ENCODE assay signal across 19 cellular contexts in genomic region chr7:1121886-1122831, GRCh38. TPM values are rescaled to one million over a fixed set of nuclear protein-coding genes. Genes with fewer than 3 reads are reported as not detected.
DNase-seq lines count a peak whose midpoint lies in the region; ATAC-seq and TF ChIP-seq lines count a peak whose summit lies in the region.
"Had no signal": no experiment of that assay in that cellular context is flagged by ENCODE, and none has a peak within 500 bp of the region (broad histone marks: within the 10 kb centered on the region; RNA-seq: fewer than 3 reads in every experiment).

No MANE protein-coding gene starts in this region.

- no peak overlapping the region for H3K4me3 Mint-ChIP-seq in osteocyte (ENCODE audit: unreplicated experiment)
- H3K4me3 Mint-ChIP-seq in activated T-cell treated with anti-CD3 and anti-CD28 coated beads, Interleukin-2, amount 50 U/mL, for 4 hours = no peak overlapping the region
- H3K4me3 Mint-ChIP-seq: memory B cell; stimulated activated memory B cell treated with anti-CD40 and anti-IgM and Interleukin-4, amounts not matched to agents 10 μg/mL and 1 μg/mL and 100 μg/mL, for 72 hours; T-helper 2 cell treated with Interferon-gamma antibody and Interleukin-4, amounts not matched to agents 5 μg/mL and 100 μg/mL, for 36 hours had no signal

- H3K36me3 ChIP-seq in BLaER1 treated with 17β-estradiol and CSF1 and Interleukin-3, amounts not matched to agents 10 nM and 100 nM = peaks cover 0 to 25% (median 22%) of the 10 kb centered on the region in 11 experiments; a peak in 18 of 22 replicates
- H3K36me3 ChIP-seq in Panc1 (ENCODE audit: control insufficient read depth, insufficient read depth, low read length) (no peaks in the 10 kb centered on the region), left ventricle myocardium inferior (peaks cover 14% of the 10 kb centered on the region)

- no peaks in the 10 kb centered on the region for H3K27me3 ChIP-seq in BLaER1 treated with 17β-estradiol and CSF1 and Interleukin-3, amounts not matched to agents 10 nM and 100 nM
- no peaks in the 10 kb centered on the region for H3K27me3 ChIP-seq in Panc1 (ENCODE audit: control insufficient read depth, insufficient read depth, low read length)
- H3K27me3 ChIP-seq in left ventricle myocardium inferior (ENCODE audit: low read depth) = no peaks in the 10 kb centered on the region
- H3K27me3 ChIP-seq: brain microvascular endothelial cell had no signal

- H3K9ac ChIP-seq in BLaER1 treated with 17β-estradiol and CSF1 and Interleukin-3, amounts not matched to agents 10 nM and 100 nM = peak overlapping the region; percentile 43 to 78 (median 67); a peak in 21 of 22 replicates

- peaks cover 37 to 65% (median 51%) of the 10 kb centered on the region in 10 experiments for H3K4me1 ChIP-seq in BLaER1 treated with 17β-estradiol and CSF1 and Interleukin-3, amounts not matched to agents 10 nM and 100 nM
- H3K4me1 ChIP-seq in Panc1 (ENCODE audit: control insufficient read depth, insufficient read depth, low read length) = peaks cover 2% of the 10 kb centered on the region; the same call in 1 of the 2 replicates
- peaks cover 23% of the 10 kb centered on the region for H3K4me1 ChIP-seq in left ventricle myocardium inferior

- H3K4me3 ChIP-seq in BLaER1 treated with 17β-estradiol and CSF1 and Interleukin-3, amounts not matched to agents 10 nM and 100 nM = peak overlapping the region in 8 of 10 experiments; percentile 20 to 61 (median 44); a peak in 16 of 20 replicates
- no peak overlapping the region for H3K4me3 ChIP-seq in Panc1 (ENCODE audit: low read depth in 2 of 2, low read length in 2 of 2)
- no peak overlapping the region for H3K4me3 ChIP-seq in left ventricle myocardium inferior

- peaks cover 43% of the 10 kb centered on the region for H3K4me1 Mint-ChIP-seq in osteocyte (ENCODE audit: unreplicated experiment)
- peaks cover 6% of the 10 kb centered on the region for H3K4me1 Mint-ChIP-seq in activated T-cell treated with anti-CD3 and anti-CD28 coated beads, Interleukin-2, amount 50 U/mL, for 4 hours (ENCODE audit: low read depth)

- H3K36me3 Mint-ChIP-seq in osteocyte (ENCODE audit: unreplicated experiment) = peaks cover 6% of the 10 kb centered on the region
- H3K36me3 Mint-ChIP-seq in activated T-cell treated with anti-CD3 and anti-CD28 coated beads, Interleukin-2, amount 50 U/mL, for 4 hours (ENCODE audit: insufficient read depth) = peaks cover 10% of the 10 kb centered on the region
- H3K36me3 Mint-ChIP-seq: memory B cell had no signal

- CTCF ChIA-PET in Panc1 (lab: Charles Lee) = no interaction called here

- H3K27ac ChIP-seq in BLaER1 treated with 17β-estradiol and CSF1 and Interleukin-3, amounts not matched to agents 10 nM and 100 nM = peak overlapping the region; percentile 23 to 81 (median 60); a peak in 20 of 22 replicates
- no peak overlapping the region for H3K27ac ChIP-seq in Panc1 (ENCODE audit: low read length)
- peak overlapping the region; percentile 85 for H3K27ac ChIP-seq in left ventricle myocardium inferior (replicated peaks)

- intact Hi-C loops in Panc1 (cut with micrococcal nuclease; ENCODE audit: unreplicated experiment) (no loop called here), left ventricle myocardium inferior (cut with micrococcal nuclease) (no loop called here)

- no TSS peak for BruUV-seq in Panc1 (replicated peaks; lab: Mats Ljungman, UMichigan)

- POLR2A ChIA-PET in Panc1 (lab: Charles Lee) = interaction anchor here (1.1 kb wide), 1 partner anchor 17 kb away, joined by 3 read pairs; no protein-coding TSS in a partner anchor

- in situ Hi-C loops in Panc1 (cut with HindIII; ENCODE audit: low pct_unique_long_range_greater_than_20kb, low sequenced_read_pairs) = no loop called here

- peak overlapping the region; percentile 84 to 100 (median 93) for H3K4me2 ChIP-seq in BLaER1 treated with 17β-estradiol and CSF1 and Interleukin-3, amounts not matched to agents 10 nM and 100 nM

- peak overlapping the region; percentile 74 for H3K27ac Mint-ChIP-seq in osteocyte (ENCODE audit: unreplicated experiment)
- H3K27ac Mint-ChIP-seq: IgD-negative memory B cell; memory B cell; stimulated activated memory B cell treated with anti-CD40 and anti-IgM and Interleukin-4, amounts not matched to agents 10 μg/mL and 1 μg/mL and 100 μg/mL, for 72 hours; T-helper 2 cell treated with Interferon-gamma antibody and Interleukin-4, amounts not matched to agents 5 μg/mL and 100 μg/mL, for 36 hours had no signal

- no peaks in the 10 kb centered on the region for H3K9me3 Mint-ChIP-seq in osteocyte (ENCODE audit: unreplicated experiment)
- no peaks in the 10 kb centered on the region for H3K9me3 Mint-ChIP-seq in activated T-cell treated with anti-CD3 and anti-CD28 coated beads, Interleukin-2, amount 50 U/mL, for 4 hours
- H3K9me3 Mint-ChIP-seq: IgD-negative memory B cell, memory B cell had no signal

- H3K27me3 Mint-ChIP-seq in osteocyte (ENCODE audit: unreplicated experiment) = no peaks in the 10 kb centered on the region
- H3K27me3 Mint-ChIP-seq in activated T-cell treated with anti-CD3 and anti-CD28 coated beads, Interleukin-2, amount 50 U/mL, for 4 hours (ENCODE audit: low read depth) = no peaks in the 10 kb centered on the region
- H3K27me3 Mint-ChIP-seq: IgD-negative memory B cell; memory B cell; stimulated activated memory B cell treated with anti-CD40 and anti-IgM and Interleukin-4, amounts not matched to agents 10 μg/mL and 1 μg/mL and 100 μg/mL, for 72 hours had no signal

- peaks cover 0 to 76% (median 24%) of the 10 kb centered on the region in 11 experiments; a peak in 13 of 22 replicates for H4K20me1 ChIP-seq in BLaER1 treated with 17β-estradiol and CSF1 and Interleukin-3, amounts not matched to agents 10 nM and 100 nM

- DNase-seq in Panc1 (ENCODE audit: low read depth, low spot score) (no peak), left ventricle myocardium inferior (no peak), osteocyte (ENCODE audit: extremely low spot score, unreplicated experiment) (no peak), putamen (ENCODE audit: low spot score) (no peak), NCI-H1048 (lab: John Stamatoyannopoulos, UW) (no peak)
- no peak for DNase-seq in activated T-cell treated with anti-CD3 and anti-CD28 coated beads, Interleukin-2, amount 50 U/mL, for 4 hours
- DNase-seq: activated CD4-positive, alpha-beta T cell treated with anti-CD3 and anti-CD28 coated beads for 1 hour; activated naive CD4-positive, alpha-beta T cell treated with Interleukin-2 at 50 U/mL for 16 hours; brain microvascular endothelial cell; COR-L47; NCI-H1092; NCI-H82; occipital lobe had no signal

- ATAC-seq in Panc1 = 0 out of 2 replicates have a peak, but pooled peaks have one; percentile 24
- ATAC-seq in activated T-cell treated with anti-CD3 and anti-CD28 coated beads, Interleukin-2, amount 50 U/mL, for 4 hours = no peak
- no peak for ATAC-seq in GM18498 (IDR thresholded peaks at IDR 0.05; ENCODE audit: unreplicated experiment)
- ATAC-seq: stimulated activated memory B cell treated with anti-CD40 and anti-IgM and Interleukin-4, amounts not matched to agents 10 μg/mL and 1 μg/mL and 100 μg/mL, for 72 hours had no signal

- H3K9me3 ChIP-seq in BLaER1 treated with 17β-estradiol and CSF1 and Interleukin-3, amounts not matched to agents 10 nM and 100 nM (replicated peaks in 1 of 11) = no peaks in the 10 kb centered on the region
- H3K9me3 ChIP-seq in Panc1 (ENCODE audit: control insufficient read depth, insufficient read depth, low read depth, low read length) (no peaks in the 10 kb centered on the region), left ventricle myocardium inferior (replicated peaks) (no peaks in the 10 kb centered on the region)

- TF ChIP-seq CTCF in Panc1 (IDR thresholded peaks at IDR 0.05) (no peak), left ventricle myocardium inferior (IDR thresholded peaks at IDR 0.05; ENCODE audit: borderline replicate concordance) (no peak), osteocyte (IDR thresholded peaks at IDR 0.05) (no peak)

RNA-seq across cellular contexts. Expression of gene GPER1, which starts 34.2 kb away (rescaled TPM):
- total RNA-seq in Panc1 (2021; ENCODE audit: unreplicated experiment) (2.9 TPM), left ventricle myocardium inferior (3.0 TPM), osteocyte (2.5 and 3.0 TPM in 2 replicates)
- polyA plus RNA-seq in Panc1 (2012; ENCODE audit: insufficient read length) = 3.9 TPM
- under 1 TPM; 0.08 to 0.11 (median 0.08) TPM for total RNA-seq in activated T-cell treated with anti-CD3 and anti-CD28 coated beads, Interleukin-2, amount 50 U/mL, for 4 hours

RNA-seq across cellular contexts. Expression of gene ZFAND2A, which starts 37.8 kb away (rescaled TPM):
- total RNA-seq in Panc1 (2021; ENCODE audit: unreplicated experiment) (24.1 TPM), left ventricle myocardium inferior (6.6 TPM), osteocyte (17.1 and 18.3 TPM in 2 replicates)
- polyA plus RNA-seq in Panc1 (2012; ENCODE audit: insufficient read length) = 23.0 TPM
- 10 to 100 TPM; 19.3 to 25.0 (median 22.3) TPM for total RNA-seq in activated T-cell treated with anti-CD3 and anti-CD28 coated beads, Interleukin-2, amount 50 U/mL, for 4 hours

Comparison
In these comparisons a context has a peak if more than half of its experiments do, and no peak if none do; other contexts are left out.
1. H3K4me3 ChIP-seq: peak in BLaER1 treated with 17β-estradiol and CSF1 and Interleukin-3, amounts not matched to agents 10 nM and 100 nM (8 of 10); none in Panc1 (0 of 2) and left ventricle myocardium inferior (single experiment).